Comparison of ENCODE assay signal across 27 cellular contexts in the genomic region with DNA sequence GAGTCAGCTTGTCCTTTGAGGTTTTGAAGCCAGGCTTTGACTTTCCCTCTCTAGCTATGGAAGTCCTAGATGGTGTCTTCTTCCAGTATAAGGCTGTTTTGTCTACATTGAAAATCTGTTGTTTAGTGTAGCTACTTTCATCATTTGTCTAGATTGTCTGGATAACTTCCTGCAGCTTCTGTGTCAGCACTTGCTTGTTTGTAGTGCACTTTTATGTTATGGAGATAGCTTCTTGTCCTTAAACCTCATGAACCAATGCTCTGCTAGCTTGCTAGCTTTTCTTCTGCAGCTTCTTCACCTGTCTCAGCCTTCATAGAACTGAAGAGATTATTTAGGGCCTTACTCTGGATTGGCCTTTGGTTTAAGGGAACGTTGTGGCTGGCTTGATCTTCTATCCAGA.
"Had no signal": no experiment of that assay in that cellular context is flagged by ENCODE, and none has a peak within 500 bp of the region (broad histone marks: within the 10 kb centered on the region; RNA-seq: fewer than 3 reads in every experiment).

No MANE protein-coding gene starts in this region.

- H3K36me3 Mint-ChIP-seq: natural killer cell had no signal

- H3K9me3 ChIP-seq: ovary, right atrium auricular region, right lobe of liver, suprapubic skin, thoracic aorta, tibial artery, upper lobe of right lung had no signal

- H3K4me1 Mint-ChIP-seq: mesothelial cell of epicardium had no signal

- FAIRE-seq: keratinocyte, urothelium cell line had no signal

- H3K27me3 ChIP-seq: ovary, right atrium auricular region, right lobe of liver, suprapubic skin, tibial artery, upper lobe of right lung had no signal

- H3K27me3 Mint-ChIP-seq: naive B cell; progenitor cell of endocrine pancreas; stimulated activated naive B cell treated with anti-CD40 and anti-IgM and Interleukin-4, amounts not matched to agents 10 μg/mL and 1 μg/mL and 100 μg/mL, for 72 hours had no signal

- H3K27ac Mint-ChIP-seq: mesothelial cell of epicardium, natural killer cell, progenitor cell of endocrine pancreas had no signal

- H3K9me3 Mint-ChIP-seq: naive B cell, natural killer cell had no signal

- H3K27ac ChIP-seq: ovary, right atrium auricular region, right lobe of liver, suprapubic skin, thoracic aorta, tibial artery, upper lobe of right lung had no signal

- H3K4me3 ChIP-seq: lung, ovary, right atrium auricular region, right lobe of liver, smooth muscle cell, suprapubic skin, thoracic aorta, tibial artery, upper lobe of right lung had no signal

- ATAC-seq: left cardiac atrium; left lobe of liver; natural killer cell; right lobe of liver; stimulated activated naive B cell treated with anti-CD40 and anti-IgM and Interleukin-4, amounts not matched to agents 10 μg/mL and 1 μg/mL and 100 μg/mL, for 72 hours; stimulated activated naive CD8-positive, alpha-beta T cell treated with anti-CD3 and anti-CD28 coated beads, Interleukin-15, Interleukin-2, amounts not matched to agents 100 U/mL and 50 U/mL, for 24 hours; upper lobe of right lung had no signal

- H3K36me3 ChIP-seq: ovary, right atrium auricular region, right lobe of liver, suprapubic skin, thoracic aorta, tibial artery, upper lobe of right lung had no signal

- DNase-seq: hippocampal formation; kidney glomerular epithelial cell; left cardiac atrium; mesendoderm; naive B cell; natural killer cell; ovary; right lobe of liver; stimulated activated CD4-positive, alpha-beta T cell treated with anti-CD3 and anti-CD28 coated beads, Interleukin-1b, Interleukin-23, amount 100 ng/mL, for 48 hours; stimulated activated CD4-positive, alpha-beta T cell treated with anti-CD3 and anti-CD28 coated beads, Interleukin-2, amount 100 ng/mL, for 48 hours; stimulated activated CD4-positive, alpha-beta T cell treated with anti-CD3 and anti-CD28 coated beads, Interleukin-4, amount 100 ng/mL, for 4 hours; stimulated activated CD8-positive, alpha-beta memory T cell treated with anti-CD3 and anti-CD28 coated beads, Interleukin-4, amount 100 ng/mL, for 48 hours; stimulated activated naive B cell treated with anti-CD40 and anti-IgM and Interleukin-4, amounts not matched to agents 10 μg/mL and 1 μg/mL and 100 μg/mL, for 72 hours; stimulated activated naive CD8-positive, alpha-beta T cell treated with anti-CD3 and anti-CD28 coated beads, Interleukin-15, Interleukin-2, amounts not matched to agents 100 U/mL and 50 U/mL, for 24 hours; tibial artery; trophoblast cell; upper lobe of right lung had no signal

- H3K4me3 Mint-ChIP-seq: mesothelial cell of epicardium; natural killer cell; stimulated activated naive B cell treated with anti-CD40 and anti-IgM and Interleukin-4, amounts not matched to agents 10 μg/mL and 1 μg/mL and 100 μg/mL, for 72 hours had no signal
